Comparison of ENCODE assay signal across 13 cellular contexts in the genomic region with DNA sequence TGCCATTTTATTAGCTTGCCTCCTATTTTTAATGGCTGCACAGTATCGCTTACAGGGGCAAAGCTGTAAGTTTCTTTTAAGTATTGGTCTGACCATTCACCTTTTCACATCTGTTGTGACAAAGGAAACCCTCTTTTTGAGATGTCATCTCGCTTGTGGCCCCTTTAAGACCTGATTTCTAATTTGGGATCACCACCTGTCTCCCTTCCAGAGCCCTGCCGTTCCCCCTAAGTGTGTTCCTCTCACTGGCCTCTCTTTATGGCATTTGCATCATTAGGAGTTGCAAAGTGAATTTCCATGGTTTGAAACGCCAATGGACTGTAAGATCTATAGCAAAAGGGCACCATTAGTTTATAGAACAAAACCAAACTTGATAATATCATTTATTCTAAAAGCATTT. TPM values are rescaled to one million over a fixed set of nuclear protein-coding genes. Genes with fewer than 3 reads are reported as not detected.
DNase-seq lines count a peak whose midpoint lies in the region; ATAC-seq and TF ChIP-seq lines count a peak whose summit lies in the region.
"Had no signal": no experiment of that assay in that cellular context is flagged by ENCODE, and none has a peak within 500 bp of the region (broad histone marks: within the 10 kb centered on the region; RNA-seq: fewer than 3 reads in every experiment).

No MANE protein-coding gene starts in this region.

- CTCF ChIA-PET in GM10248 (lab: Yijun Ruan, JAX), result interaction anchor here (1.4 to 2.3 kb wide), 5 partner anchors 9 to 448 kb away, joined by 3 to 6 read pairs (median 4); no protein-coding TSS in a partner anchor

- no peak for ATAC-seq in HG03457 (IDR thresholded peaks at IDR 0.05; ENCODE audit: unreplicated experiment)

- no peaks in the 10 kb centered on the region for H3K36me3 ChIP-seq in spleen

- peak overlapping the region; percentile 82 for H3K4me3 Mint-ChIP-seq in activated naive CD8-positive, alpha-beta T cell
- peak overlapping the region; percentile 78 to 83 (median 82) for H3K4me3 Mint-ChIP-seq in immature natural killer cell

- POLR2A ChIA-PET in GM10248 (lab: Yijun Ruan, JAX), result no interaction called here

- H3K27me3 ChIP-seq in spleen (replicated peaks in 1 of 7), result peaks cover 0 to 64% (median 12%) of the 10 kb centered on the region in 7 donors

- TF ChIP-seq POLR2A in spleen (IDR thresholded peaks at IDR 0.05), result no peak

- H3K4me1 ChIP-seq in spleen, result peaks cover 1 to 29% (median 27%) of the 10 kb centered on the region in 6 donors

- H3K4me3 ChIP-seq in spleen, result peak overlapping the region in 6 of 8 donors; percentile 47 to 85 (median 59)

- peaks cover 34% of the 10 kb centered on the region for H3K27me3 Mint-ChIP-seq in activated naive CD8-positive, alpha-beta T cell
- peaks cover 6 to 21% (median 6%) of the 10 kb centered on the region in 3 donors for H3K27me3 Mint-ChIP-seq in immature natural killer cell (ENCODE audit: low read depth in 3 of 3)

- 57 to 65% (median 61%) methylated on average over 4 of the region's 4 CpGs for WGBS in spleen, 5 donors

- H3K4me1 Mint-ChIP-seq in activated naive CD8-positive, alpha-beta T cell (ENCODE audit: low read depth), result peaks cover 23% of the 10 kb centered on the region
- peaks cover 20 to 27% of the 10 kb centered on the region in 2 donors for H3K4me1 Mint-ChIP-seq in immature natural killer cell

- peaks cover 7 to 28% (median 15%) of the 10 kb centered on the region in 8 donors for H3K9me3 ChIP-seq in spleen

- intact Hi-C loops in spleen (cut with DNase I; ENCODE audit: low total_unique reads), result no loop called here

- peaks cover 4% of the 10 kb centered on the region for H3K9me3 Mint-ChIP-seq in activated naive CD8-positive, alpha-beta T cell (ENCODE audit: low read depth)
- peaks cover 0 to 8% (median 1%) of the 10 kb centered on the region in 6 donors for H3K9me3 Mint-ChIP-seq in immature natural killer cell

- no peak overlapping the region for H3K27ac Mint-ChIP-seq in activated naive CD8-positive, alpha-beta T cell
- H3K27ac Mint-ChIP-seq in immature natural killer cell, result no peak overlapping the region

- TF ChIP-seq CTCF in spleen (IDR thresholded peaks at IDR 0.05 in 8 of 11, conservative IDR thresholded peaks at IDR 0.05 in 3 of 11) (no peak), GM10248 (IDR thresholded peaks at IDR 0.05; ENCODE audit: control extremely low read depth, extremely low read depth, low read depth, missing control alignments) (no peak)

- peak overlapping the region in 3 of 8 donors; percentile 81 to 86 (median 82) for H3K27ac ChIP-seq in spleen

- peaks cover 3% of the 10 kb centered on the region for H3K36me3 Mint-ChIP-seq in activated naive CD8-positive, alpha-beta T cell
- H3K36me3 Mint-ChIP-seq in immature natural killer cell, result peaks cover 0 to 9% (median 7%) of the 10 kb centered on the region in 3 donors

- DNase-seq in NCI-H2171 treated with DMSO at 0.1 percent for 48 hours (lab: John Stamatoyannopoulos, UW) (peak; percentile 18), NCI-H2171 (lab: John Stamatoyannopoulos, UW) (no peak), immature natural killer cell (no peak), spleen (no peak), SKM-1 (lab: John Stamatoyannopoulos, UW; ENCODE audit: unreplicated experiment) (no peak), GM10248 (ENCODE audit: extremely low spot score) (no peak)
- DNase-seq: 8988T; activated effector memory CD4-positive, alpha-beta T cell treated with anti-CD3 and anti-CD28 coated beads, Interleukin-2, amount 50 U/mL, for 16 hours; NCI-H748 treated with DMSO at 0.1 percent for 48 hours; T-helper 9 cell had no signal

RNA-seq across cellular contexts. Expression of a gene that starts 1.4 kb away (rescaled TPM):
- polyA plus RNA-seq in immature natural killer cell (10 to 100 TPM in 1 of 3 donors, 1 to 10 TPM in 2; 5.2 to 11.2 (median 6.9) TPM), spleen (1 to 10 TPM; 2.3 to 5.5 (median 3.7) TPM)
- total RNA-seq in spleen, result 10 to 100 TPM in 6 of 7 donors, 1 to 10 TPM in 1; 7.5 to 51.5 (median 18.6) TPM

RNA-seq across cellular contexts. Expression of a gene that starts 5.3 kb away (rescaled TPM):
- not detected for polyA plus RNA-seq in immature natural killer cell
- total RNA-seq in spleen, result 100 to 1,000 TPM in 1 of 7 donors, 10 to 100 TPM in 3, 1 to 10 TPM in 3; 3.0 to 100 (median 29.3) TPM
- polyA plus RNA-seq in spleen, result 10 to 100 TPM in 1 of 3 donors, 1 to 10 TPM in 1, under 1 TPM in 1; 0.91 to 10.4 (median 2.0) TPM
- total RNA-seq: endothelial cell of umbilical vein had no signal
- polyA plus RNA-seq: endothelial cell of umbilical vein had no signal
